30 cellular contexts compared by ENCODE assay signal in genomic region chr3:49712631-49713317, GRCh38. TPM values are rescaled to one million over a fixed set of nuclear protein-coding genes. Genes with fewer than 3 reads are reported as not detected.
DNase-seq lines count a peak whose midpoint lies in the region; ATAC-seq and TF ChIP-seq lines count a peak whose summit lies in the region.
"Had no signal": no experiment of that assay in that cellular context is flagged by ENCODE, and none has a peak within 500 bp of the region (broad histone marks: within the 10 kb centered on the region; RNA-seq: fewer than 3 reads in every experiment).

No MANE protein-coding gene starts in this region.

- H3K9me3 ChIP-seq in CD8-positive, alpha-beta T cell (ENCODE audit: low read length) = no peaks in the 10 kb centered on the region

- H3K36me3 Mint-ChIP-seq in CD8-positive, alpha-beta T cell = peaks cover 18% of the 10 kb centered on the region
- no peaks in the 10 kb centered on the region for H3K36me3 Mint-ChIP-seq in natural killer cell treated with Interleukin-12 subunit alpha and Interleukin-12 subunit beta and Interleukin-15 and Interleukin-18, amount 100 ng/mL, for 72 hours

- H3K27ac Mint-ChIP-seq in CD8-positive, alpha-beta T cell = peak overlapping the region; percentile 37
- no peak overlapping the region for H3K27ac Mint-ChIP-seq in natural killer cell treated with Interleukin-12 subunit alpha and Interleukin-12 subunit beta and Interleukin-15 and Interleukin-18, amount 100 ng/mL, for 72 hours
- H3K27ac Mint-ChIP-seq: activated CD4-positive, alpha-beta memory T cell treated with anti-CD3 and anti-CD28 coated beads, Interleukin-2, amount 10 ng/mL, durations not matched to agents 7 days and 5 days; activated T-helper 1 cell treated with anti-CD3 and anti-CD28 coated beads, Interleukin-12 subunit alpha, Interleukin-12 subunit beta, Interleukin-2, Interleukin-4 antibody, amounts not matched to agents 30 ng/mL and 10 ng/mL and 1 ng/mL, durations not matched to agents 14 hours and 24 hours and 36 hours; memory B cell; progenitor cell of endocrine pancreas; T-cell had no signal

- TF ChIP-seq POLR2A in NB4 (IDR thresholded peaks at IDR 0.05; ENCODE audit: extremely low read depth, insufficient read length) = no peak

- no peaks in the 10 kb centered on the region for H3K27me3 Mint-ChIP-seq in CD8-positive, alpha-beta T cell (ENCODE audit: low read depth)
- H3K27me3 Mint-ChIP-seq in natural killer cell treated with Interleukin-12 subunit alpha and Interleukin-12 subunit beta and Interleukin-15 and Interleukin-18, amount 100 ng/mL, for 72 hours = no peaks in the 10 kb centered on the region
- H3K27me3 Mint-ChIP-seq: activated CD4-positive, alpha-beta memory T cell treated with anti-CD3 and anti-CD28 coated beads, Interleukin-2, amount 10 ng/mL, durations not matched to agents 7 days and 5 days; memory B cell; naive thymus-derived CD4-positive, alpha-beta T cell; progenitor cell of endocrine pancreas; T-cell had no signal

- no peak overlapping the region for H3K4me3 Mint-ChIP-seq in CD8-positive, alpha-beta T cell
- H3K4me3 Mint-ChIP-seq in natural killer cell treated with Interleukin-12 subunit alpha and Interleukin-12 subunit beta and Interleukin-15 and Interleukin-18, amount 100 ng/mL, for 72 hours = no peak overlapping the region
- H3K4me3 Mint-ChIP-seq: activated CD4-positive, alpha-beta memory T cell treated with anti-CD3 and anti-CD28 coated beads, Interleukin-2, amount 10 ng/mL, durations not matched to agents 7 days and 5 days; activated T-helper 1 cell treated with anti-CD3 and anti-CD28 coated beads, Interleukin-12 subunit alpha, Interleukin-12 subunit beta, Interleukin-2, Interleukin-4 antibody, amounts not matched to agents 30 ng/mL and 10 ng/mL and 1 ng/mL, durations not matched to agents 14 hours and 24 hours and 36 hours; memory B cell; naive thymus-derived CD4-positive, alpha-beta T cell; T-cell had no signal

- POLR2A ChIA-PET in CD8-positive, alpha-beta T cell (lab: Charles Lee) = interaction anchor here (0.5 to 1.4 kb wide), 2 partner anchors 11 to 800 kb away, joined by 4 to 9 read pairs; partner anchors contain the start of gene GMPPB

- CTCF ChIA-PET in CD8-positive, alpha-beta T cell (lab: Charles Lee) = interaction anchor here (0.7 to 1.0 kb wide), 3 partner anchors 48 to 228 kb away, joined by 3 read pairs; no protein-coding TSS in a partner anchor

- no peaks in the 10 kb centered on the region for H3K9me3 Mint-ChIP-seq in CD8-positive, alpha-beta T cell
- no peaks in the 10 kb centered on the region for H3K9me3 Mint-ChIP-seq in natural killer cell treated with Interleukin-12 subunit alpha and Interleukin-12 subunit beta and Interleukin-15 and Interleukin-18, amount 100 ng/mL, for 72 hours
- H3K9me3 Mint-ChIP-seq: activated CD4-positive, alpha-beta memory T cell treated with anti-CD3 and anti-CD28 coated beads, Interleukin-2, amount 10 ng/mL, durations not matched to agents 7 days and 5 days; activated T-helper 1 cell treated with anti-CD3 and anti-CD28 coated beads, Interleukin-12 subunit alpha, Interleukin-12 subunit beta, Interleukin-2, Interleukin-4 antibody, amounts not matched to agents 30 ng/mL and 10 ng/mL and 1 ng/mL, durations not matched to agents 14 hours and 24 hours and 36 hours; memory B cell; naive thymus-derived CD4-positive, alpha-beta T cell; T-cell had no signal

- peaks cover 18% of the 10 kb centered on the region for H3K4me1 ChIP-seq in CD8-positive, alpha-beta T cell (ENCODE audit: insufficient read depth, low read length)
- H3K4me1 ChIP-seq: foreskin keratinocyte had no signal

- no peak overlapping the region for H3K27ac ChIP-seq in CD8-positive, alpha-beta T cell (ENCODE audit: low read depth, low read length)
- H3K27ac ChIP-seq: epithelial cell of prostate, foreskin keratinocyte had no signal

- DNase-seq in NOMO-1 treated with DMSO at 0.1 percent for 48 hours (lab: John Stamatoyannopoulos, UW; ENCODE audit: unreplicated experiment) (peak; percentile 8), NOMO-1 treated with dmso at 0.1 percent for 144 hours (lab: John Stamatoyannopoulos, UW; ENCODE audit: unreplicated experiment) (no peak), NB4 (ENCODE audit: low read depth) (peak; percentile 53), hepatic stellate cell (ENCODE audit: low spot score) (no peak), occipital lobe (lab: John Stamatoyannopoulos, UW) (no peak)
- no peak for DNase-seq in CD8-positive, alpha-beta T cell
- DNase-seq in natural killer cell treated with Interleukin-12 subunit alpha and Interleukin-12 subunit beta and Interleukin-15 and Interleukin-18, amount 100 ng/mL, for 72 hours (ENCODE audit: low spot score) = peak; percentile 37
- DNase-seq: activated CD4-positive, alpha-beta memory T cell treated with anti-CD3 and anti-CD28 coated beads, Interleukin-2, amount 10 ng/mL, durations not matched to agents 7 days and 5 days; DMS153; foreskin keratinocyte; hypothalamus; islet precursor cell; KBM-7; naive thymus-derived CD4-positive, alpha-beta T cell; NCI-H1105 treated with DMSO at 0.1 percent for 48 hours; NCI-H2107; NCI-H524 treated with DMSO at 0.1 percent for 48 hours; SHP77; stimulated activated CD4-positive, alpha-beta T cell treated with anti-CD3 and anti-CD28 coated beads, Interleukin-2, amount 100 ng/mL, for 48 hours had no signal

- intact Hi-C loops in CD8-positive, alpha-beta T cell (cut with DNase I, micrococcal nuclease) = no loop called here

- H3K36me3 ChIP-seq in CD8-positive, alpha-beta T cell (ENCODE audit: insufficient read depth, low read length) = peaks cover 3% of the 10 kb centered on the region

- ATAC-seq in CD8-positive, alpha-beta T cell = peak; percentile 48
- ATAC-seq in natural killer cell treated with Interleukin-12 subunit alpha and Interleukin-12 subunit beta and Interleukin-15 and Interleukin-18, amount 100 ng/mL, for 72 hours = no peak
- no peak for ATAC-seq in HG03521 (IDR thresholded peaks at IDR 0.05; ENCODE audit: unreplicated experiment)
- ATAC-seq: foreskin keratinocyte; naive thymus-derived CD4-positive, alpha-beta T cell had no signal

- no peak overlapping the region for H3K4me3 ChIP-seq in CD8-positive, alpha-beta T cell (ENCODE audit: low read depth, low read length)
- H3K4me3 ChIP-seq in NB4 (ENCODE audit: low read depth, low read length) = no peak overlapping the region
- H3K4me3 ChIP-seq: skin epidermis had no signal

- peaks cover 22% of the 10 kb centered on the region for H3K4me1 Mint-ChIP-seq in CD8-positive, alpha-beta T cell (ENCODE audit: low read depth)
- H3K4me1 Mint-ChIP-seq in natural killer cell treated with Interleukin-12 subunit alpha and Interleukin-12 subunit beta and Interleukin-15 and Interleukin-18, amount 100 ng/mL, for 72 hours (ENCODE audit: low read depth in 2 of 2) = peaks cover 13 to 17% of the 10 kb centered on the region in 2 donors

- TF ChIP-seq CTCF in CD8-positive, alpha-beta T cell (IDR thresholded peaks at IDR 0.05) = no peak
- TF ChIP-seq CTCF in NB4 (IDR thresholded peaks at IDR 0.05; ENCODE audit: low read depth, low read length) = no peak

- H3K27me3 ChIP-seq in CD8-positive, alpha-beta T cell (ENCODE audit: insufficient read depth, low read length) = no peaks in the 10 kb centered on the region

RNA-seq across cellular contexts. Expression of gene AMIGO3, which starts 6.7 kb away (rescaled TPM):
- total RNA-seq in CD8-positive, alpha-beta T cell = 1 to 10 TPM; 1.5 to 3.5 TPM
- total RNA-seq in natural killer cell treated with Interleukin-12 subunit alpha and Interleukin-12 subunit beta and Interleukin-15 and Interleukin-18, amount 100 ng/mL, for 72 hours = 1 to 10 TPM; 1.0 to 2.0 TPM
- total RNA-seq in occipital lobe = 0.78 TPM
- total RNA-seq: bronchial epithelial cell, dermis microvascular lymphatic vessel endothelial cell, foreskin keratinocyte, H4, ureter had no signal

RNA-seq across cellular contexts. Expression of gene GMPPB, which starts 11.0 kb away (rescaled TPM):
- total RNA-seq in CD8-positive, alpha-beta T cell = 10 to 100 TPM; 34.9 to 36.6 TPM
- total RNA-seq in natural killer cell treated with Interleukin-12 subunit alpha and Interleukin-12 subunit beta and Interleukin-15 and Interleukin-18, amount 100 ng/mL, for 72 hours = 100 to 1,000 TPM in 1 of 2 donors, 10 to 100 TPM in 1; 83.5 to 110 TPM
- total RNA-seq in occipital lobe = 10.6 TPM

RNA-seq across cellular contexts. Expression of gene RNF123, which starts 23.4 kb away (rescaled TPM):
- 10 to 100 TPM; 23.7 to 27.0 TPM for total RNA-seq in CD8-positive, alpha-beta T cell
- 10 to 100 TPM; 45.6 to 67.9 TPM for total RNA-seq in natural killer cell treated with Interleukin-12 subunit alpha and Interleukin-12 subunit beta and Interleukin-15 and Interleukin-18, amount 100 ng/mL, for 72 hours
- total RNA-seq in occipital lobe = 23.2 TPM

RNA-seq across cellular contexts. Expression of gene MST1, which starts 23.5 kb away (rescaled TPM):
- total RNA-seq in CD8-positive, alpha-beta T cell = 1 to 10 TPM; 8.6 to 9.1 TPM
- 1 to 10 TPM; 4.2 to 6.8 TPM for total RNA-seq in natural killer cell treated with Interleukin-12 subunit alpha and Interleukin-12 subunit beta and Interleukin-15 and Interleukin-18, amount 100 ng/mL, for 72 hours
- 7.5 TPM for total RNA-seq in occipital lobe

RNA-seq across cellular contexts. Expression of gene APEH, which starts 38.6 kb away (rescaled TPM):
- total RNA-seq in CD8-positive, alpha-beta T cell = 10 to 100 TPM; 40.8 to 48.9 TPM
- total RNA-seq in natural killer cell treated with Interleukin-12 subunit alpha and Interleukin-12 subunit beta and Interleukin-15 and Interleukin-18, amount 100 ng/mL, for 72 hours = 100 to 1,000 TPM; 134 to 235 TPM
- total RNA-seq in occipital lobe = 65.4 TPM

Comparison
In these comparisons a context has a peak if more than half of its experiments do, and no peak if none do; other contexts are left out.
1. DNase-seq: peak in NOMO-1 treated with DMSO at 0.1 percent for 48 hours (single experiment), NB4 (single experiment) and natural killer cell treated with Interleukin-12 subunit alpha and Interleukin-12 subunit beta and Interleukin-15 and Interleukin-18, amount 100 ng/mL, for 72 hours (single experiment); none in NOMO-1 treated with dmso at 0.1 percent for 144 hours (single experiment), CD8-positive, alpha-beta T cell (0 of 7), hepatic stellate cell (single experiment) and occipital lobe (single experiment).